ENCODE assay signal across 1 cellular context in the genomic region with DNA sequence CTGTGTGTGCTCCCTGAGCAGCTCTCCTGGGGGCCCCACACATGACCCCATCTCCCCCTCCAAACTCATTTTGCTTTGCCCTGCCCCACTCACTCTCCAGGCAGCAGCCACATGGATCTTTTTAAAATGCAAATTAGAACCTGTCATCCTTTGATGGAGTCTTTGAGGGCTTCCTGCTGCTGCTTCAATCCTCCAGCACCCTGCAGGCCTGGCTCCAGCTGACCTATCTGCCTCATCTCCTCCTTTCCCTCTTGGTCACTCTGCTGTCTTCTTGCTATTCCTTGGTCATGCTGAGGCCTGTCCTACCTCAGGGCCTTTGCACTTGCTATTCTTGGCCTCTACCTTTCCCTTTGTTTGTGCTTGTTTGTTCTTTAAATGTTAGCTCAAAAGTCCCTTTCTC.
TF ChIP-seq lines count a peak whose summit lies in the region.

No MANE protein-coding gene starts in this region.

TF ChIP-seq in HepG2, 621 proteins besides CTCF, POLR2A, EP300 and RAD21:
- TF ChIP-seq, protein P1, sequence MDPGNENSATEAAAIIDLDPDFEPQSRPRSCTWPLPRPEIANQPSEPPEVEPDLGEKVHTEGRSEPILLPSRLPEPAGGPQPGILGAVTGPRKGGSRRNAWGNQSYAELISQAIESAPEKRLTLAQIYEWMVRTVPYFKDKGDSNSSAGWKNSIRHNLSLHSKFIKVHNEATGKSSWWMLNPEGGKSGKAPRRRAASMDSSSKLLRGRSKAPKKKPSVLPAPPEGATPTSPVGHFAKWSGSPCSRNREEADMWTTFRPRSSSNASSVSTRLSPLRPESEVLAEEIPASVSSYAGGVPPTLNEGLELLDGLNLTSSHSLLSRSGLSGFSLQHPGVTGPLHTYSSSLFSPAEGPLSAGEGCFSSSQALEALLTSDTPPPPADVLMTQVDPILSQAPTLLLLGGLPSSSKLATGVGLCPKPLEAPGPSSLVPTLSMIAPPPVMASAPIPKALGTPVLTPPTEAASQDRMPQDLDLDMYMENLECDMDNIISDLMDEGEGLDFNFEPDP (CRISPR knock-in tag; conservative IDR thresholded peaks at IDR 0.05): 0 out of 2 replicates have a peak, but pooled peaks have one; percentile 44
- peak; percentile 84 for TF ChIP-seq ZMYM3 (CRISPR knock-in tag; IDR thresholded peaks at IDR 0.05)
- TF ChIP-seq, protein P2, sequence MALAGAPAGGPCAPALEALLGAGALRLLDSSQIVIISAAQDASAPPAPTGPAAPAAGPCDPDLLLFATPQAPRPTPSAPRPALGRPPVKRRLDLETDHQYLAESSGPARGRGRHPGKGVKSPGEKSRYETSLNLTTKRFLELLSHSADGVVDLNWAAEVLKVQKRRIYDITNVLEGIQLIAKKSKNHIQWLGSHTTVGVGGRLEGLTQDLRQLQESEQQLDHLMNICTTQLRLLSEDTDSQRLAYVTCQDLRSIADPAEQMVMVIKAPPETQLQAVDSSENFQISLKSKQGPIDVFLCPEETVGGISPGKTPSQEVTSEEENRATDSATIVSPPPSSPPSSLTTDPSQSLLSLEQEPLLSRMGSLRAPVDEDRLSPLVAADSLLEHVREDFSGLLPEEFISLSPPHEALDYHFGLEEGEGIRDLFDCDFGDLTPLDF (CRISPR knock-in tag; IDR thresholded peaks at IDR 0.05): no peak
